8 cellular contexts compared by ENCODE assay signal in the genomic region with DNA sequence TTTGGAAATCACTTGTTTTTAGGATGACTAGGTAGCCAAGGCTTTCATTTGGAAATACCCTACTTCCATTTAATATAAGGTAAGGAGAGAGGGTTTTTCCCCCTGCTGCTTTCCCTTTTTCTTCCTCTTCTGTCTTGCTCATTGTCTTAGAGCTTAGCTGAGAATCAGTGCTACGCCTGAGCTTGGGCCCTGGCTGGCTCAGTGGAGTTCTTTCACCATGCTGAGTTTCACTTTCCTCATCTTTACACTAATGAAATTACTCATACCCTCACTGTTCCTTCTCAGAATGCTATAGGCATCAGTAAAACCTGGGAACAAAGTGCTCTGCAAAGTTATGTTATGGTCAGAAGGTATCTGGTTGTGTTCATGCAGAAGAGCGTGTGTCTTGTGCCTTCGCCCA.
DNase-seq lines count a peak whose midpoint lies in the region; ATAC-seq and TF ChIP-seq lines count a peak whose summit lies in the region.
"Not testable (repeated sequence)": the region's sequence is repeated elsewhere in the genome, so short reads cannot be mapped to it uniquely, and the experiment has no call there.

No MANE protein-coding gene starts in this region.

- H3K36me3 Mint-ChIP-seq in T-helper 2 cell treated with Interferon-gamma antibody and Interleukin-4, amounts not matched to agents 5 μg/mL and 100 μg/mL, for 36 hours (ENCODE audit: low read depth); activated naive CD8-positive, alpha-beta T cell treated with anti-CD3 and anti-CD28 coated beads for 36 hours: not testable (repeated sequence)

- H3K27me3 Mint-ChIP-seq in T-helper 2 cell treated with Interferon-gamma antibody and Interleukin-4, amounts not matched to agents 5 μg/mL and 100 μg/mL, for 36 hours (ENCODE audit: low read depth); activated naive CD8-positive, alpha-beta T cell treated with anti-CD3 and anti-CD28 coated beads for 36 hours: not testable (repeated sequence)

- ATAC-seq in GM18502 (IDR thresholded peaks at IDR 0.05; ENCODE audit: poor library complexity, unreplicated experiment) (peak; percentile 84), GM21717 (IDR thresholded peaks at IDR 0.05; ENCODE audit: unreplicated experiment) (peak; percentile 61), HG03159 (IDR thresholded peaks at IDR 0.05; ENCODE audit: unreplicated experiment) (peak; percentile 53)

- TF ChIP-seq CTCF in smooth muscle cell (IDR thresholded peaks at IDR 0.05; ENCODE audit: borderline replicate concordance, insufficient read depth, poor library complexity, severe bottlenecking), result not testable (repeated sequence)

- H3K4me1 Mint-ChIP-seq in T-helper 2 cell treated with Interferon-gamma antibody and Interleukin-4, amounts not matched to agents 5 μg/mL and 100 μg/mL, for 36 hours (ENCODE audit: low read depth); activated naive CD8-positive, alpha-beta T cell treated with anti-CD3 and anti-CD28 coated beads for 36 hours: not testable (repeated sequence)

- H3K27ac Mint-ChIP-seq in T-helper 2 cell treated with Interferon-gamma antibody and Interleukin-4, amounts not matched to agents 5 μg/mL and 100 μg/mL, for 36 hours, result peak overlapping the region; percentile 54
- H3K27ac Mint-ChIP-seq in activated naive CD8-positive, alpha-beta T cell treated with anti-CD3 and anti-CD28 coated beads for 36 hours, result peak overlapping the region; percentile 70

- not testable (repeated sequence) for H3K79me2 ChIP-seq in smooth muscle cell (ENCODE audit: low read depth)

- H3K9me3 Mint-ChIP-seq in T-helper 2 cell treated with Interferon-gamma antibody and Interleukin-4, amounts not matched to agents 5 μg/mL and 100 μg/mL, for 36 hours; activated naive CD8-positive, alpha-beta T cell treated with anti-CD3 and anti-CD28 coated beads for 36 hours: not testable (repeated sequence)

- H2AFZ ChIP-seq in smooth muscle cell (ENCODE audit: low read depth), result not testable (repeated sequence)

- not testable (repeated sequence) for H3K4me1 ChIP-seq in smooth muscle cell (ENCODE audit: low read depth)

- H3K9ac ChIP-seq in smooth muscle cell (ENCODE audit: low read depth), result not testable (repeated sequence)

- peak; percentile 65 for DNase-seq in T-helper 2 cell treated with Interferon-gamma antibody and Interleukin-4, amounts not matched to agents 5 μg/mL and 100 μg/mL, for 36 hours (ENCODE audit: low spot score)
- peak; percentile 61 for DNase-seq in activated CD8-positive, alpha-beta memory T cell treated with anti-CD3 and anti-CD28 coated beads, Interleukin-2, amount 50 U/mL, for 48 hours
- peak; percentile 56 for DNase-seq in activated naive CD8-positive, alpha-beta T cell treated with anti-CD3 and anti-CD28 coated beads for 36 hours
- not testable (repeated sequence) for DNase-seq in smooth muscle cell (lab: John Stamatoyannopoulos, UW; ENCODE audit: unreplicated experiment)
- DNase-seq in stimulated activated CD8-positive, alpha-beta memory T cell treated with anti-CD3 and anti-CD28 coated beads, Interleukin-2, amount 100 ng/mL, for 48 hours (ENCODE audit: low read depth in 2 of 2), result peak; percentile 34 to 37

- H3F3A ChIP-seq in smooth muscle cell (ENCODE audit: low read depth), result not testable (repeated sequence)

- not testable (repeated sequence) for H3K4me3 ChIP-seq in smooth muscle cell

- not testable (repeated sequence) for H3K36me3 ChIP-seq in smooth muscle cell (ENCODE audit: low read depth)

- WGBS in smooth muscle cell (ENCODE audit: low lambda C conversion rate), result 0% methylated on average over 1 of the region's 3 CpGs

- H3K9me3 ChIP-seq in smooth muscle cell (replicated peaks; ENCODE audit: low read depth), result not testable (repeated sequence)

- H3K4me2 ChIP-seq in smooth muscle cell, result not testable (repeated sequence)

- not testable (repeated sequence) for H3K27me3 ChIP-seq in smooth muscle cell (ENCODE audit: low read depth)

- H4K20me1 ChIP-seq in smooth muscle cell (ENCODE audit: low read depth), result not testable (repeated sequence)

- H3K27ac ChIP-seq in smooth muscle cell (ENCODE audit: low read depth), result peak overlapping the region; percentile 76

- not testable (repeated sequence) for H3K4me3 Mint-ChIP-seq in T-helper 2 cell treated with Interferon-gamma antibody and Interleukin-4, amounts not matched to agents 5 μg/mL and 100 μg/mL, for 36 hours; activated naive CD8-positive, alpha-beta T cell treated with anti-CD3 and anti-CD28 coated beads for 36 hours
